17 cellular contexts compared by ENCODE assay signal in genomic region chr1:207670192-207670591, GRCh38. TPM values are rescaled to one million over a fixed set of nuclear protein-coding genes. Genes with fewer than 3 reads are reported as not detected.
DNase-seq lines count a peak whose midpoint lies in the region; ATAC-seq and TF ChIP-seq lines count a peak whose summit lies in the region.
"Had no signal": no experiment of that assay in that cellular context is flagged by ENCODE, and none has a peak within 500 bp of the region (broad histone marks: within the 10 kb centered on the region; RNA-seq: fewer than 3 reads in every experiment).

No MANE protein-coding gene starts in this region.

- no peak for TF ChIP-seq CTCF in neural progenitor cell (IDR thresholded peaks at IDR 0.05)
- no peak for TF ChIP-seq CTCF in vagina (IDR thresholded peaks at IDR 0.05)

- H3K36me3 Mint-ChIP-seq in naive B cell (peaks cover 6 to 18% of the 10 kb centered on the region in 2 donors), neural progenitor cell (no peaks in the 10 kb centered on the region)

- no peaks in the 10 kb centered on the region for H3K79me2 ChIP-seq in neural progenitor cell (ENCODE audit: low read depth)

- H3K4me3 Mint-ChIP-seq in naive B cell, result peak overlapping the region in 4 of 8 donors; percentile 49 to 73 (median 66)
- no peak overlapping the region for H3K4me3 Mint-ChIP-seq in neural progenitor cell
- H3K4me3 Mint-ChIP-seq: central memory CD8-positive, alpha-beta T cell; natural killer cell treated with Interleukin-12 subunit alpha and Interleukin-12 subunit beta and Interleukin-15 and Interleukin-18, amount 100 ng/mL, for 72 hours had no signal

- H3K36me3 ChIP-seq in neural progenitor cell, result no peaks in the 10 kb centered on the region
- no peaks in the 10 kb centered on the region for H3K36me3 ChIP-seq in vagina
- H3K36me3 ChIP-seq: sigmoid colon had no signal

- H3K9me3 ChIP-seq in neural progenitor cell (ENCODE audit: low read depth) (no peaks in the 10 kb centered on the region), vagina (no peaks in the 10 kb centered on the region)

- H3K4me1 ChIP-seq in neural progenitor cell (no peaks in the 10 kb centered on the region), vagina (peaks cover 9% of the 10 kb centered on the region)

- intact Hi-C loops in vagina (cut with DNase I), result loop anchor here (10.0 kb wide), 1 partner anchor 1445 kb away; no protein-coding TSS in a partner anchor

- H3K9ac ChIP-seq in neural progenitor cell, result no peak overlapping the region

- no peaks in the 10 kb centered on the region for H4K20me1 ChIP-seq in neural progenitor cell (ENCODE audit: low read depth)

- H2AFZ ChIP-seq in neural progenitor cell (replicated peaks), result no peak overlapping the region

- H3K27ac ChIP-seq in neural progenitor cell (no peak overlapping the region), vagina (no peak overlapping the region)
- H3K27ac ChIP-seq: C4-2B, sigmoid colon had no signal

- H3K9me3 Mint-ChIP-seq in naive B cell (peaks cover 0 to 23% (median 16%) of the 10 kb centered on the region in 7 donors), neural progenitor cell (peaks cover 6% of the 10 kb centered on the region)
- H3K9me3 Mint-ChIP-seq: central memory CD8-positive, alpha-beta T cell; natural killer cell treated with Interleukin-12 subunit alpha and Interleukin-12 subunit beta and Interleukin-15 and Interleukin-18, amount 100 ng/mL, for 72 hours had no signal

- H3K27ac Mint-ChIP-seq in naive B cell, result peak overlapping the region in 1 of 6 donors; percentile 53
- H3K27ac Mint-ChIP-seq in neural progenitor cell, result no peak overlapping the region
- H3K27ac Mint-ChIP-seq: natural killer cell treated with Interleukin-12 subunit alpha and Interleukin-12 subunit beta and Interleukin-15 and Interleukin-18, amount 100 ng/mL, for 72 hours had no signal

- H3K4me3 ChIP-seq in neural progenitor cell, result no peak overlapping the region
- H3K4me3 ChIP-seq in vagina, result no peak overlapping the region

- H3K27me3 Mint-ChIP-seq in naive B cell (peaks cover 51 to 69% (median 62%) of the 10 kb centered on the region in 3 donors), neural progenitor cell (ENCODE audit: insufficient read depth, low read depth) (no peaks in the 10 kb centered on the region)

- H3K4me2 ChIP-seq in neural progenitor cell, result no peak overlapping the region

- ATAC-seq in GM18873 (IDR thresholded peaks at IDR 0.05; ENCODE audit: low FRiP score, unreplicated experiment) (peak; percentile 62), GM21619 (IDR thresholded peaks at IDR 0.05; ENCODE audit: unreplicated experiment) (peak; percentile 82), HG03280 (IDR thresholded peaks at IDR 0.05; ENCODE audit: unreplicated experiment) (peak; percentile 71), naive B cell (ENCODE audit: low read depth in 2 of 2) (peak; percentile 49 to 68)
- ATAC-seq: left colon had no signal

- no peak for TF ChIP-seq POLR2A in vagina (IDR thresholded peaks at IDR 0.05)

- no peaks in the 10 kb centered on the region for H3F3A ChIP-seq in neural progenitor cell (ENCODE audit: low read depth)

- H3K4me1 Mint-ChIP-seq in naive B cell (peaks cover 9 to 14% (median 14%) of the 10 kb centered on the region in 3 donors), neural progenitor cell (no peaks in the 10 kb centered on the region)
- H3K4me1 Mint-ChIP-seq: central memory CD8-positive, alpha-beta T cell had no signal

- no peak for DNase-seq in naive B cell
- DNase-seq in stimulated activated naive CD4-positive, alpha-beta T cell (lab: John Stamatoyannopoulos, UW), result no peak
- DNase-seq in neural progenitor cell (ENCODE audit: low spot score), result no peak
- DNase-seq in vagina (ENCODE audit: extremely low spot score in 2 of 2), result no peak
- DNase-seq: activated CD4-positive, CD25-positive, alpha-beta regulatory T cell treated with anti-CD3 and anti-CD28 coated beads, Interleukin-2, amount 50 U/mL, for 72 hours; activated T-cell treated with anti-CD3 and anti-CD28 coated beads for 4 hours; EL; head of caudate nucleus; left colon; sigmoid colon; SW 1271 had no signal

- H3K27me3 ChIP-seq in neural progenitor cell (no peaks in the 10 kb centered on the region), vagina (no peaks in the 10 kb centered on the region)

RNA-seq across cellular contexts. Expression of gene CR1L, which starts 25.3 kb away (rescaled TPM):
- polyA plus RNA-seq in naive B cell (ENCODE audit: low read depth in 6 of 6), result not detected
- total RNA-seq in neural progenitor cell (ENCODE audit: low replicate concordance), result not detected in 2 replicates
- total RNA-seq in vagina, result not detected
- total RNA-seq: natural killer cell treated with Interleukin-12 subunit alpha and Interleukin-12 subunit beta and Interleukin-15 and Interleukin-18, amount 100 ng/mL, for 72 hours; sigmoid colon had no signal
